In genomic region chr20:49983123-49983847, GRCh38 we compare ENCODE assay signal across 8 cellular contexts. TPM values are rescaled to one million over a fixed set of nuclear protein-coding genes. Genes with fewer than 3 reads are reported as not detected.
DNase-seq lines count a peak whose midpoint lies in the region; ATAC-seq, FAIRE-seq and TF ChIP-seq lines count a peak whose summit lies in the region.

No MANE protein-coding gene starts in this region.

- peak overlapping the region; percentile 90 for H3K4me3 ChIP-seq in GM23338
- peak overlapping the region; percentile 48 to 62 for H3K4me3 ChIP-seq in right atrium auricular region
- peak overlapping the region; percentile 72 to 81 (median 78) for H3K4me3 ChIP-seq in skeletal muscle tissue (ENCODE audit: low read length in 3 of 3)

- no peaks in the 10 kb centered on the region for H3K9me2 ChIP-seq in GM23338 (ENCODE audit: insufficient read depth)

- H3K36me3 Mint-ChIP-seq in GM23338 (ENCODE audit: low read depth) (peaks cover 27% of the 10 kb centered on the region), T-helper 17 cell (ENCODE audit: low read depth) (no peaks in the 10 kb centered on the region)

- peaks cover 3% of the 10 kb centered on the region; the same call in 1 of the 3 replicates for H3K9me3 Mint-ChIP-seq in GM23338

- DNase-seq in GM23338 (ENCODE audit: low spot score) (no peak), T-helper 17 cell (no peak), right atrium auricular region (ENCODE audit: low spot score) (no peak), D721Med (ENCODE audit: insufficient read length, low spot score) (no peak), SKM-1 (lab: John Stamatoyannopoulos, UW; ENCODE audit: unreplicated experiment) (no peak)
- DNase-seq in effector CD4-positive, alpha-beta T cell, result no peak

- H3K27ac ChIP-seq in GM23338 (ENCODE audit: low read depth), result no peak overlapping the region
- peak overlapping the region; percentile 82 to 83 for H3K27ac ChIP-seq in right atrium auricular region
- H3K27ac ChIP-seq in skeletal muscle tissue (ENCODE audit: low read depth, low read length), result peak overlapping the region; percentile 60

- H3K4me3 Mint-ChIP-seq in GM23338, result peak overlapping the region; percentile 86
- H3K4me3 Mint-ChIP-seq in T-helper 17 cell, result peak overlapping the region; percentile 80

- H2AFZ ChIP-seq in GM23338, result no peak overlapping the region

- FAIRE-seq in D721Med (lab: Jason Lieb, UNC), result no peak

- H3K27ac Mint-ChIP-seq in GM23338, result no peak overlapping the region
- H3K27ac Mint-ChIP-seq in T-helper 17 cell, result peak overlapping the region; percentile 71

- H3K4me2 ChIP-seq in GM23338, result peak overlapping the region; percentile 99

- no peaks in the 10 kb centered on the region for H3K36me3 ChIP-seq in GM23338 (ENCODE audit: insufficient read depth)
- no peaks in the 10 kb centered on the region for H3K36me3 ChIP-seq in right atrium auricular region
- H3K36me3 ChIP-seq in skeletal muscle tissue (ENCODE audit: control insufficient read depth in 3 of 3, insufficient read depth in 3 of 3, low read length in 3 of 3), result peaks cover 0 to 4% (median 0%) of the 10 kb centered on the region in 3 donors

- TF ChIP-seq CTCF in GM23338 (conservative IDR thresholded peaks at IDR 0.05; ENCODE audit: low read depth in 2 of 2), result no peak
- TF ChIP-seq CTCF in right atrium auricular region (IDR thresholded peaks at IDR 0.05), result no peak
- no peak for TF ChIP-seq CTCF in D721Med (IDR thresholded peaks at IDR 0.05; ENCODE audit: insufficient read depth, missing control alignments)

- H3K79me2 ChIP-seq in GM23338 (replicated peaks; ENCODE audit: insufficient read depth), result peaks cover 9% of the 10 kb centered on the region

- H3K27me3 ChIP-seq in GM23338 (ENCODE audit: insufficient read depth) (peaks cover 41% of the 10 kb centered on the region), right atrium auricular region (no peaks in the 10 kb centered on the region), skeletal muscle tissue (ENCODE audit: control insufficient read depth in 3 of 3, insufficient read depth in 3 of 3, low read length in 3 of 3) (no peaks in the 10 kb centered on the region)

- peaks cover 7% of the 10 kb centered on the region; the same call in 1 of the 2 replicates for H4K20me1 ChIP-seq in GM23338 (replicated peaks; ENCODE audit: insufficient read depth)

- H3K9ac ChIP-seq in skeletal muscle tissue (ENCODE audit: low read depth in 1 of 3, low read length in 3 of 3), result peak overlapping the region; percentile 79 to 88 (median 79)

- peaks cover 42% of the 10 kb centered on the region for H3K27me3 Mint-ChIP-seq in GM23338 (ENCODE audit: insufficient read depth, low read depth, poor library complexity)
- no peaks in the 10 kb centered on the region for H3K27me3 Mint-ChIP-seq in T-helper 17 cell

- H3F3A ChIP-seq in GM23338 (replicated peaks; ENCODE audit: low read depth), result 0 out of 2 replicates have a peak, but pooled peaks cover 16% of the 10 kb centered on the region

- H3K4me1 Mint-ChIP-seq in GM23338 (peaks cover 78% of the 10 kb centered on the region), T-helper 17 cell (peaks cover 17% of the 10 kb centered on the region)

- H3K9me3 ChIP-seq in T-helper 17 cell (ENCODE audit: control insufficient read depth, low read length, poor library complexity, severe bottlenecking) (no peaks in the 10 kb centered on the region), right atrium auricular region (no peaks in the 10 kb centered on the region), skeletal muscle tissue (ENCODE audit: control insufficient read depth in 3 of 3, low read length in 3 of 3) (no peaks in the 10 kb centered on the region)

- peaks cover 61% of the 10 kb centered on the region for H3K4me1 ChIP-seq in GM23338 (ENCODE audit: insufficient read depth)
- H3K4me1 ChIP-seq in right atrium auricular region, result peaks cover 0 to 78% of the 10 kb centered on the region in 2 donors
- peaks cover 48 to 58% (median 55%) of the 10 kb centered on the region in 3 donors for H3K4me1 ChIP-seq in skeletal muscle tissue (ENCODE audit: control insufficient read depth in 3 of 3, insufficient read depth in 3 of 3, low read length in 3 of 3)

- peak; percentile 3 for ATAC-seq in GM23338
- peak; percentile 1 for ATAC-seq in T-helper 17 cell
- no peak for ATAC-seq in HG02870 (IDR thresholded peaks at IDR 0.05; ENCODE audit: unreplicated experiment)

TF ChIP-seq in GM23338, 12 proteins besides CTCF, POLR2A, EP300 and RAD21 (continues in another document):
- TF ChIP-seq EZH2phosphoT487 (IDR thresholded peaks at IDR 0.05; ENCODE audit: unreplicated experiment) (no peak), POLR2AphosphoS5 (IDR thresholded peaks at IDR 0.05; ENCODE audit: low read depth) (no peak), ZNF462 (CRISPR knock-in tag; IDR thresholded peaks at IDR 0.05) (no peak), JUNB (IDR thresholded peaks at IDR 0.05; ENCODE audit: unreplicated experiment) (no peak), NANOG (IDR thresholded peaks at IDR 0.05; ENCODE audit: borderline replicate concordance) (no peak), ZNF114 (CRISPR knock-in tag; IDR thresholded peaks at IDR 0.05) (no peak)
- TF ChIP-seq, protein P1, sequence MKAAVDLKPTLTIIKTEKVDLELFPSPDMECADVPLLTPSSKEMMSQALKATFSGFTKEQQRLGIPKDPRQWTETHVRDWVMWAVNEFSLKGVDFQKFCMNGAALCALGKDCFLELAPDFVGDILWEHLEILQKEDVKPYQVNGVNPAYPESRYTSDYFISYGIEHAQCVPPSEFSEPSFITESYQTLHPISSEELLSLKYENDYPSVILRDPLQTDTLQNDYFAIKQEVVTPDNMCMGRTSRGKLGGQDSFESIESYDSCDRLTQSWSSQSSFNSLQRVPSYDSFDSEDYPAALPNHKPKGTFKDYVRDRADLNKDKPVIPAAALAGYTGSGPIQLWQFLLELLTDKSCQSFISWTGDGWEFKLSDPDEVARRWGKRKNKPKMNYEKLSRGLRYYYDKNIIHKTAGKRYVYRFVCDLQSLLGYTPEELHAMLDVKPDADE (IDR thresholded peaks at IDR 0.05), result no peak

RNA-seq across cellular contexts. Expression of gene SNAI1, which starts 0.5 kb away (rescaled TPM):
- 2.9 and 4.2 TPM in 2 replicates for total RNA-seq in GM23338 (2014; rRNA removed; shearing (Covaris generic))
- 7.9 and 8.4 TPM in 2 replicates for polyA plus RNA-seq in GM23338 (2016; fragmentation: Nextera tagmentation; extraction: Ambion mirVana)
- total RNA-seq in T-helper 17 cell (1 to 10 TPM; 2.2 to 3.3 TPM), right atrium auricular region (1 to 10 TPM; 4.3 to 4.4 TPM), skeletal muscle tissue (0.52 TPM)

RNA-seq across cellular contexts. Expression of gene RNF114, which starts 47.1 kb away (rescaled TPM):
- total RNA-seq in GM23338 (2014; rRNA removed; shearing (Covaris generic)), result 211 and 279 TPM in 2 replicates
- polyA plus RNA-seq in GM23338 (2016; fragmentation: Nextera tagmentation; extraction: Ambion mirVana), result 153 and 155 TPM in 2 replicates
- total RNA-seq in T-helper 17 cell (100 to 1,000 TPM; 104 to 111 TPM), right atrium auricular region (100 to 1,000 TPM in 1 of 2 donors, 10 to 100 TPM in 1; 40.2 to 117 TPM), skeletal muscle tissue (35.0 TPM)
